Comparison of ENCODE assay signal across 11 cellular contexts in genomic region chr13:44474122-44474910, GRCh38.
DNase-seq lines count a peak whose midpoint lies in the region; ATAC-seq and TF ChIP-seq lines count a peak whose summit lies in the region.
"Had no signal": no experiment of that assay in that cellular context is flagged by ENCODE, and none has a peak within 500 bp of the region (broad histone marks: within the 10 kb centered on the region; RNA-seq: fewer than 3 reads in every experiment).

No MANE protein-coding gene starts in this region.

- peak overlapping the region; percentile 28 for H3K4me2 ChIP-seq in neural progenitor cell

- H3K27me3 ChIP-seq in ectodermal cell (ENCODE audit: control insufficient read depth, insufficient read depth, low read length, poor library complexity, severe bottlenecking) (no peaks in the 10 kb centered on the region), neural progenitor cell (no peaks in the 10 kb centered on the region)

- no peaks in the 10 kb centered on the region for H3K9me3 ChIP-seq in ectodermal cell (ENCODE audit: control insufficient read depth, low read length)
- no peaks in the 10 kb centered on the region for H3K9me3 ChIP-seq in neural progenitor cell (ENCODE audit: low read depth)

- H3K27me3 Mint-ChIP-seq in neural progenitor cell (ENCODE audit: insufficient read depth, low read depth): no peaks in the 10 kb centered on the region
- H3K27me3 Mint-ChIP-seq: natural killer cell treated with Interleukin-12 subunit alpha and Interleukin-12 subunit beta and Interleukin-15 and Interleukin-18, amount 100 ng/mL, for 72 hours had no signal

- peak; percentile 5 for TF ChIP-seq CTCF in neural progenitor cell (IDR thresholded peaks at IDR 0.05)

- ATAC-seq in HG03108 (IDR thresholded peaks at IDR 0.05; ENCODE audit: unreplicated experiment): no peak
- ATAC-seq in HG03135 (IDR thresholded peaks at IDR 0.05; ENCODE audit: unreplicated experiment): no peak
- ATAC-seq: natural killer cell treated with Interleukin-12 subunit alpha and Interleukin-12 subunit beta and Interleukin-15 and Interleukin-18, amount 100 ng/mL, for 72 hours had no signal

- peaks cover 4% of the 10 kb centered on the region for H3K4me1 ChIP-seq in ectodermal cell (ENCODE audit: control insufficient read depth, insufficient read depth, low read length)
- peaks cover 23% of the 10 kb centered on the region for H3K4me1 ChIP-seq in neural progenitor cell

- H3K36me3 Mint-ChIP-seq in neural progenitor cell: no peaks in the 10 kb centered on the region
- H3K36me3 Mint-ChIP-seq: natural killer cell treated with Interleukin-12 subunit alpha and Interleukin-12 subunit beta and Interleukin-15 and Interleukin-18, amount 100 ng/mL, for 72 hours had no signal

- H3F3A ChIP-seq in neural progenitor cell (ENCODE audit: low read depth): peaks cover 4% of the 10 kb centered on the region

- no peaks in the 10 kb centered on the region for H3K36me3 ChIP-seq in ectodermal cell (ENCODE audit: control insufficient read depth, insufficient read depth, low read length)
- H3K36me3 ChIP-seq in neural progenitor cell: no peaks in the 10 kb centered on the region

- H3K9me3 Mint-ChIP-seq in neural progenitor cell: no peaks in the 10 kb centered on the region
- H3K9me3 Mint-ChIP-seq: immature natural killer cell; natural killer cell treated with Interleukin-12 subunit alpha and Interleukin-12 subunit beta and Interleukin-15 and Interleukin-18, amount 100 ng/mL, for 72 hours had no signal

- no peak overlapping the region for H3K27ac Mint-ChIP-seq in neural progenitor cell
- H3K27ac Mint-ChIP-seq: immature natural killer cell; natural killer cell treated with Interleukin-12 subunit alpha and Interleukin-12 subunit beta and Interleukin-15 and Interleukin-18, amount 100 ng/mL, for 72 hours had no signal

- 62 to 78% methylated on average over 4 of the region's 4 CpGs for WGBS in ectodermal cell, 2 experiments

- DNase-seq in ELF-1 (ENCODE audit: low read depth, low spot score): peak; percentile 26
- peak; percentile 35 for DNase-seq in LHCN-M2 (ENCODE audit: low read depth)
- no peak for DNase-seq in neural progenitor cell (ENCODE audit: low spot score)
- DNase-seq in NCI-H128 (lab: John Stamatoyannopoulos, UW; ENCODE audit: unreplicated experiment): no peak
- no peak for DNase-seq in NCI-H2107 (lab: John Stamatoyannopoulos, UW)
- DNase-seq: immature natural killer cell, NCI-H2171 had no signal

- H4K20me1 ChIP-seq in neural progenitor cell (ENCODE audit: low read depth): peaks cover 6% of the 10 kb centered on the region

- H3K4me3 Mint-ChIP-seq in neural progenitor cell: no peak overlapping the region
- H3K4me3 Mint-ChIP-seq: immature natural killer cell; natural killer cell treated with Interleukin-12 subunit alpha and Interleukin-12 subunit beta and Interleukin-15 and Interleukin-18, amount 100 ng/mL, for 72 hours had no signal

- H3K9ac ChIP-seq in neural progenitor cell: no peak overlapping the region

- no peak overlapping the region for H3K4me3 ChIP-seq in ectodermal cell (ENCODE audit: insufficient read depth, low read depth, low read length)
- H3K4me3 ChIP-seq in neural progenitor cell: no peak overlapping the region

- H3K27ac ChIP-seq in ectodermal cell (ENCODE audit: insufficient read depth, low read depth, low read length, poor library complexity, severe bottlenecking): peak overlapping the region; percentile 8
- peak overlapping the region; percentile 51 for H3K27ac ChIP-seq in neural progenitor cell

- no peak overlapping the region for H2AFZ ChIP-seq in neural progenitor cell (replicated peaks)

- H3K79me2 ChIP-seq in neural progenitor cell (ENCODE audit: low read depth): peaks cover 72% of the 10 kb centered on the region

- H3K4me1 Mint-ChIP-seq in neural progenitor cell: peaks cover 6% of the 10 kb centered on the region
- H3K4me1 Mint-ChIP-seq: immature natural killer cell had no signal

Comparison
In these comparisons a context has a peak if more than half of its experiments do, and no peak if none do; other contexts are left out.
1. DNase-seq: peak in ELF-1 (single experiment) and LHCN-M2 (single experiment); none in neural progenitor cell (single experiment), NCI-H128 (single experiment) and NCI-H2107 (single experiment).